11 cellular contexts compared by ENCODE assay signal in genomic region chr4:72319596-72319995, GRCh38.
A peak's percentile ranks its signal among the peaks of the same experiment; 100 is the strongest.
DNase-seq lines count a peak whose midpoint lies in the region; ATAC-seq and TF ChIP-seq lines count a peak whose summit lies in the region.
"Had no signal": no experiment of that assay in that cellular context is flagged by ENCODE, and none has a peak within 500 bp of the region (broad histone marks: within the 10 kb centered on the region; RNA-seq: fewer than 3 reads in every experiment).

No MANE protein-coding gene starts in this region.

- no peak overlapping the region for H3K9ac ChIP-seq in Loucy (ENCODE audit: low read depth, low read length, poor library complexity, severe bottlenecking)

- H3K36me3 ChIP-seq in Loucy (ENCODE audit: insufficient read depth, low read length), result no peaks in the 10 kb centered on the region
- H3K36me3 ChIP-seq: colonic mucosa had no signal

- no peak for TF ChIP-seq POLR2A in lower leg skin (IDR thresholded peaks at IDR 0.05)

- no peaks in the 10 kb centered on the region for H3K9me2 ChIP-seq in Loucy (replicated peaks; ENCODE audit: low read depth, low read length)

- no peak overlapping the region for H3K27ac Mint-ChIP-seq in natural killer cell treated with Interleukin-12 subunit alpha and Interleukin-12 subunit beta and Interleukin-15 and Interleukin-18, amount 100 ng/mL, for 72 hours

- H3F3A ChIP-seq in Loucy (ENCODE audit: low read depth), result no peaks in the 10 kb centered on the region

- peak overlapping the region; percentile 51 for H3K4me3 Mint-ChIP-seq in natural killer cell treated with Interleukin-12 subunit alpha and Interleukin-12 subunit beta and Interleukin-15 and Interleukin-18, amount 100 ng/mL, for 72 hours

- H3K9me3 Mint-ChIP-seq in natural killer cell treated with Interleukin-12 subunit alpha and Interleukin-12 subunit beta and Interleukin-15 and Interleukin-18, amount 100 ng/mL, for 72 hours, result no peaks in the 10 kb centered on the region

- no peaks in the 10 kb centered on the region for H3K4me1 ChIP-seq in Loucy (ENCODE audit: insufficient read depth, low read length, poor library complexity, severe bottlenecking)

- WGBS in lower leg skin, 2 donors, result 44 to 55% methylated on average over 4 of the region's 4 CpGs

- DNase-seq in EH (ENCODE audit: low read depth) (peak; percentile 88), dedifferentiated amniotic fluid mesenchymal stem cell (ENCODE audit: extremely low spot score) (peak; percentile 38), lower leg skin (ENCODE audit: low spot score in 2 of 2) (no peak), T1000 (lab: John Stamatoyannopoulos, UW) (no peak), NCI-H526 treated with DMSO at 0.1 percent for 48 hours (lab: John Stamatoyannopoulos, UW) (no peak)
- DNase-seq in natural killer cell treated with Interleukin-12 subunit alpha and Interleukin-12 subunit beta and Interleukin-15 and Interleukin-18, amount 100 ng/mL, for 72 hours (ENCODE audit: low spot score), result no peak
- DNase-seq: colonic mucosa, GF-D8, nucleus accumbens had no signal

- no peaks in the 10 kb centered on the region for H3K36me3 Mint-ChIP-seq in natural killer cell treated with Interleukin-12 subunit alpha and Interleukin-12 subunit beta and Interleukin-15 and Interleukin-18, amount 100 ng/mL, for 72 hours

- H2AFZ ChIP-seq in Loucy (ENCODE audit: low read length), result no peak overlapping the region

- peak overlapping the region; percentile 9 for H3K4me2 ChIP-seq in Loucy (ENCODE audit: low read depth, low read length, poor library complexity, severe bottlenecking)

- intact Hi-C loops in lower leg skin (cut with DNase I; ENCODE audit: low total_unique reads), result no loop called here

- H3K4me3 ChIP-seq in Loucy (ENCODE audit: low read length, poor library complexity, severe bottlenecking) (peak overlapping the region; percentile 22), lower leg skin (ENCODE audit: low read depth, poor library complexity, severe bottlenecking) (no peak overlapping the region)
- H3K4me3 ChIP-seq: colonic mucosa had no signal

- H4K20me1 ChIP-seq in Loucy (ENCODE audit: insufficient read depth, low read length, poor library complexity, severe bottlenecking), result no peaks in the 10 kb centered on the region

- no peaks in the 10 kb centered on the region for H3K27me3 ChIP-seq in Loucy (ENCODE audit: insufficient read depth, low read length, poor library complexity, severe bottlenecking)
- H3K27me3 ChIP-seq: colonic mucosa had no signal

- peaks cover 8 to 13% of the 10 kb centered on the region in 2 donors for H3K4me1 Mint-ChIP-seq in natural killer cell treated with Interleukin-12 subunit alpha and Interleukin-12 subunit beta and Interleukin-15 and Interleukin-18, amount 100 ng/mL, for 72 hours (ENCODE audit: low read depth in 2 of 2)

- no peak for TF ChIP-seq CTCF in Loucy (conservative IDR thresholded peaks at IDR 0.05; ENCODE audit: low read length)
- TF ChIP-seq CTCF in lower leg skin (IDR thresholded peaks at IDR 0.05), result no peak

- H3K27me3 Mint-ChIP-seq in natural killer cell treated with Interleukin-12 subunit alpha and Interleukin-12 subunit beta and Interleukin-15 and Interleukin-18, amount 100 ng/mL, for 72 hours, result peaks cover 0 to 4% of the 10 kb centered on the region in 2 donors

- no peaks in the 10 kb centered on the region for H3K79me2 ChIP-seq in Loucy (ENCODE audit: insufficient read depth, low read length)

- H3K9me3 ChIP-seq in Loucy (ENCODE audit: insufficient read depth, low read depth, low read length), result no peaks in the 10 kb centered on the region
- H3K9me3 ChIP-seq: colonic mucosa had no signal

- ATAC-seq in natural killer cell treated with Interleukin-12 subunit alpha and Interleukin-12 subunit beta and Interleukin-15 and Interleukin-18, amount 100 ng/mL, for 72 hours, result no peak
- ATAC-seq in HG02763 (IDR thresholded peaks at IDR 0.05; ENCODE audit: unreplicated experiment), result no peak

Comparison
In these comparisons a context has a peak if more than half of its experiments do, and no peak if none do; other contexts are left out.
1. DNase-seq: peak in EH (single experiment) and dedifferentiated amniotic fluid mesenchymal stem cell (single experiment); none in natural killer cell treated with Interleukin-12 subunit alpha and Interleukin-12 subunit beta and Interleukin-15 and Interleukin-18, amount 100 ng/mL, for 72 hours (single experiment), lower leg skin (0 of 2), T1000 (single experiment) and NCI-H526 treated with DMSO at 0.1 percent for 48 hours (single experiment).